25 cellular contexts compared by ENCODE assay signal in the genomic region with DNA sequence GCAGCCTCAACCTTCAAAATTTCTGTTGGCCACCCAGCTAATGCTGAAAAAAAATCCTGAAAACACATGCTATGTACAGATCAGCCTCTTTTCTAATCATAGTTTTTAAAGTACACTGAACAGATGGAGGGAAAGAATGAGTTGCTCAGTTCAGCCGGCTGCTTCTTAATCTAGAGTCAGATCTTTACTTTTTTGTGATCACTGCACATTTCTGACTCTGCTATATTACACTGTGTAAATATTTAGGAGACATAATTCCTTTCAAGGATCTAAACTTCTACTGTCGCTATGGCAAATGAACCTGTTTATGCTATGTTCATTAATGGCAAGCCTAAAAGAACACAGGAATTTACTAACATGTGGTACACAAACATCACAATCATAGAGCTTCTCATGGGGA.
DNase-seq lines count a peak whose midpoint lies in the region; ATAC-seq, FAIRE-seq and TF ChIP-seq lines count a peak whose summit lies in the region.
"Had no signal": no experiment of that assay in that cellular context is flagged by ENCODE, and none has a peak within 500 bp of the region (broad histone marks: within the 10 kb centered on the region; RNA-seq: fewer than 3 reads in every experiment).

No MANE protein-coding gene starts in this region.

- POLR2A ChIA-PET in SK-N-SH (lab: Yijun Ruan, JAX): no interaction called here
- POLR2A ChIA-PET in activated CD4-positive, alpha-beta memory T cell treated with anti-CD3 and anti-CD28 coated beads, Interleukin-2, amount 10 ng/mL, durations not matched to agents 7 days and 5 days (lab: Charles Lee): interaction anchor here (0.7 to 1.8 kb wide), 3 partner anchors 10 to 515 kb away, joined by 3 to 4 read pairs (median 3); no protein-coding TSS in a partner anchor

- H3K4me1 ChIP-seq in SK-N-SH (ENCODE audit: control insufficient read depth in 1 of 2, insufficient read depth in 2 of 2, low read depth in 1 of 2, low read length in 1 of 2) (peaks cover 0 to 4% of the 10 kb centered on the region in 2 experiments; a peak in 1 of 4 replicates), breast epithelium (no peaks in the 10 kb centered on the region)
- H3K4me1 ChIP-seq: gastrocnemius medialis, Peyer's patch, right atrium auricular region, suprapubic skin, vagina had no signal

- CTCF ChIA-PET in SK-N-SH (lab: Yijun Ruan, JAX): interaction anchor here (0.6 to 7.5 kb wide), 11 partner anchors 10 to 1017 kb away, joined by 3 to 318 read pairs (median 3); no protein-coding TSS in a partner anchor
- CTCF ChIA-PET in activated CD4-positive, alpha-beta memory T cell treated with anti-CD3 and anti-CD28 coated beads, Interleukin-2, amount 10 ng/mL, durations not matched to agents 7 days and 5 days (lab: Charles Lee): interaction anchor here (0.9 to 2.4 kb wide), 2 partner anchors 483 to 515 kb away, joined by 4 to 7 read pairs; no protein-coding TSS in a partner anchor

- no peak overlapping the region for H3K4me2 ChIP-seq in SK-N-SH

- H3K79me2 ChIP-seq in SK-N-SH (ENCODE audit: insufficient read depth): no peaks in the 10 kb centered on the region

- H3K27ac ChIP-seq in SK-N-SH (ENCODE audit: low read depth in 2 of 2, low read length in 1 of 2): peak overlapping the region in 1 of 2 experiments; percentile 6; a peak in 1 of 4 replicates
- H3K27ac ChIP-seq in breast epithelium: no peak overlapping the region
- H3K27ac ChIP-seq in caudate nucleus (ENCODE audit: low read depth, low read length): no peak overlapping the region
- H3K27ac ChIP-seq: cardiac muscle cell, gastrocnemius medialis, Peyer's patch, right atrium auricular region, SJCRH30, suprapubic skin, vagina, WERI-Rb-1 had no signal

- H3K36me3 ChIP-seq in SK-N-SH (replicated peaks in 1 of 2; ENCODE audit: control insufficient read depth in 1 of 2, insufficient read depth in 2 of 2, low read length in 1 of 2) (peaks cover 0 to 10% of the 10 kb centered on the region in 2 experiments), breast epithelium (no peaks in the 10 kb centered on the region)
- H3K36me3 ChIP-seq: cardiac muscle cell, gastrocnemius medialis, right atrium auricular region, suprapubic skin, vagina, WERI-Rb-1 had no signal

- H3K4me3 Mint-ChIP-seq in activated CD4-positive, alpha-beta memory T cell treated with anti-CD3 and anti-CD28 coated beads, Interleukin-2, amount 10 ng/mL, durations not matched to agents 7 days and 5 days: no peak overlapping the region
- H3K4me3 Mint-ChIP-seq: memory B cell, naive B cell had no signal

- H3F3A ChIP-seq in SK-N-SH (replicated peaks; ENCODE audit: insufficient read depth): peaks cover 9% of the 10 kb centered on the region

- 64% methylated on average over 2 of the region's 2 CpGs for WGBS in SK-N-SH (ENCODE audit: low lambda C conversion rate)

- H3K27me3 ChIP-seq in SK-N-SH (ENCODE audit: insufficient read depth) (no peaks in the 10 kb centered on the region), breast epithelium (no peaks in the 10 kb centered on the region)
- H3K27me3 ChIP-seq: cardiac muscle cell, gastrocnemius medialis, Peyer's patch, right atrium auricular region, SJCRH30, suprapubic skin, vagina had no signal

- H3K4me3 ChIP-seq in SK-N-SH (ENCODE audit: low read depth in 2 of 2, low read length in 1 of 2) (no peak overlapping the region), breast epithelium (no peak overlapping the region)
- H3K4me3 ChIP-seq: cardiac muscle cell, gastrocnemius medialis, Peyer's patch, right atrium auricular region, SJCRH30, suprapubic skin, vagina had no signal

- no peak overlapping the region for H2AFZ ChIP-seq in SK-N-SH (ENCODE audit: low read depth)

- H3K36me3 Mint-ChIP-seq in activated CD4-positive, alpha-beta memory T cell treated with anti-CD3 and anti-CD28 coated beads, Interleukin-2, amount 10 ng/mL, durations not matched to agents 7 days and 5 days (ENCODE audit: low read depth): peaks cover 13% of the 10 kb centered on the region
- H3K36me3 Mint-ChIP-seq: naive B cell had no signal

- TF ChIP-seq POLR2A in breast epithelium (IDR thresholded peaks at IDR 0.05): no peak

- DNase-seq in SK-N-SH (no peak), breast epithelium (ENCODE audit: low spot score in 2 of 2) (no peak), caudate nucleus (lab: John Stamatoyannopoulos, UW) (no peak)
- no peak for DNase-seq in activated CD4-positive, alpha-beta memory T cell treated with anti-CD3 and anti-CD28 coated beads, Interleukin-2, amount 10 ng/mL, durations not matched to agents 7 days and 5 days
- DNase-seq: 8988T; activated CD8-positive, alpha-beta memory T cell treated with anti-CD3 and anti-CD28 coated beads for 24 hours; activated effector memory CD4-positive, alpha-beta T cell treated with Interleukin-2 at 50 U/mL for 16 hours; amniotic stem cell; COR-L47; gastrocnemius medialis; naive B cell; NCI-H1048; NCI-H187 treated with DMSO at 0.1 percent for 48 hours; Peyer's patch; SJCRH30; WERI-Rb-1 had no signal

- H3K9me3 Mint-ChIP-seq in activated CD4-positive, alpha-beta memory T cell treated with anti-CD3 and anti-CD28 coated beads, Interleukin-2, amount 10 ng/mL, durations not matched to agents 7 days and 5 days: peaks cover 4% of the 10 kb centered on the region

- H3K27me3 Mint-ChIP-seq in activated CD4-positive, alpha-beta memory T cell treated with anti-CD3 and anti-CD28 coated beads, Interleukin-2, amount 10 ng/mL, durations not matched to agents 7 days and 5 days: no peaks in the 10 kb centered on the region
- H3K27me3 Mint-ChIP-seq: memory B cell, naive B cell had no signal

- TF ChIP-seq RAD21 in SK-N-SH (IDR thresholded peaks at IDR 0.05; ENCODE audit: low read length): no peak

- TF ChIP-seq CTCF in SK-N-SH (IDR thresholded peaks at IDR 0.05): no peak
- TF ChIP-seq CTCF in breast epithelium (IDR thresholded peaks at IDR 0.05): no peak

- FAIRE-seq in islet of Langerhans (lab: Jason Lieb, UNC): peak; percentile 74

- no peaks in the 10 kb centered on the region for H4K20me1 ChIP-seq in SK-N-SH (ENCODE audit: insufficient read depth)

- peaks cover 34% of the 10 kb centered on the region for H3K4me1 Mint-ChIP-seq in activated CD4-positive, alpha-beta memory T cell treated with anti-CD3 and anti-CD28 coated beads, Interleukin-2, amount 10 ng/mL, durations not matched to agents 7 days and 5 days

- H3K9me2 ChIP-seq in SK-N-SH: no peaks in the 10 kb centered on the region

- peak overlapping the region; percentile 6 for H3K27ac Mint-ChIP-seq in activated CD4-positive, alpha-beta memory T cell treated with anti-CD3 and anti-CD28 coated beads, Interleukin-2, amount 10 ng/mL, durations not matched to agents 7 days and 5 days
- H3K27ac Mint-ChIP-seq: memory B cell had no signal

- ATAC-seq in SK-N-SH treated with all-trans-retinoic acid at 6 μM for 48 hours (peak; percentile 54; the same call in 2 of the 3 replicates), HG03378 (IDR thresholded peaks at IDR 0.05; ENCODE audit: unreplicated experiment) (peak; percentile 9), GM19452 (IDR thresholded peaks at IDR 0.05; ENCODE audit: unreplicated experiment) (no peak)
- ATAC-seq: gastrocnemius medialis had no signal

- intact Hi-C loops in breast epithelium (cut with DNase I; ENCODE audit: low total_unique reads): no loop called here

- no peaks in the 10 kb centered on the region for H3K9me3 ChIP-seq in SK-N-SH
- peaks cover 0 to 3% of the 10 kb centered on the region in 2 donors for H3K9me3 ChIP-seq in breast epithelium
- H3K9me3 ChIP-seq: gastrocnemius medialis, suprapubic skin, vagina had no signal

- no peak overlapping the region for H3K9ac ChIP-seq in SK-N-SH

- TF ChIP-seq EP300 in SK-N-SH (IDR thresholded peaks at IDR 0.05; ENCODE audit: borderline replicate concordance in 1 of 2, low read depth in 1 of 2, low read length in 1 of 2): no peak

TF ChIP-seq in SK-N-SH treated with all-trans-retinoic acid at 6 μM for 48 hours, 23 proteins besides CTCF, POLR2A, EP300 and RAD21 (continues in another document):
- no peak for TF ChIP-seq ARNTL (CRISPR knock-in tag; IDR thresholded peaks at IDR 0.05; ENCODE audit: borderline replicate concordance, low read depth)
- no peak for TF ChIP-seq OSR1 (CRISPR knock-in tag; IDR thresholded peaks at IDR 0.05)
- no peak for TF ChIP-seq ZFP3 (CRISPR knock-in tag; IDR thresholded peaks at IDR 0.05)
- no peak for TF ChIP-seq PATZ1 (CRISPR knock-in tag; IDR thresholded peaks at IDR 0.05; ENCODE audit: borderline replicate concordance)
- no peak for TF ChIP-seq ZNF70 (CRISPR knock-in tag; IDR thresholded peaks at IDR 0.05)

TF ChIP-seq in SK-N-SH, 30 proteins besides CTCF, POLR2A, EP300 and RAD21:
- TF ChIP-seq, protein P1, sequence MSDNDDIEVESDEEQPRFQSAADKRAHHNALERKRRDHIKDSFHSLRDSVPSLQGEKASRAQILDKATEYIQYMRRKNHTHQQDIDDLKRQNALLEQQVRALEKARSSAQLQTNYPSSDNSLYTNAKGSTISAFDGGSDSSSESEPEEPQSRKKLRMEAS (IDR thresholded peaks at IDR 0.05; ENCODE audit: low read depth): no peak
- TF ChIP-seq POLR2AphosphoS5 (IDR thresholded peaks at IDR 0.05; ENCODE audit: low read depth, low read length) (no peak), NRF1 (IDR thresholded peaks at IDR 0.05; ENCODE audit: low read depth, low read length) (no peak), EZH2phosphoT487 (IDR thresholded peaks at IDR 0.05; ENCODE audit: borderline replicate concordance, low read depth) (no peak), ELF1 (IDR thresholded peaks at IDR 0.05) (no peak), TAF1 (IDR thresholded peaks at IDR 0.05; ENCODE audit: borderline replicate concordance, low read depth, low read length) (no peak), PBX3 (IDR thresholded peaks at IDR 0.05) (no peak), FOSL2 (IDR thresholded peaks at IDR 0.05; ENCODE audit: borderline replicate concordance, low read depth) (no peak), FOXJ3 (CRISPR knock-in tag; IDR thresholded peaks at IDR 0.05) (no peak), GABPA (IDR thresholded peaks at IDR 0.05; ENCODE audit: low read depth) (no peak), FOXM1 (IDR thresholded peaks at IDR 0.05; ENCODE audit: low read depth) (no peak)
